Comparison of ENCODE assay signal across 2 cellular contexts in genomic region chr2:84697895-84698294, GRCh38.
TF ChIP-seq lines count a peak whose summit lies in the region.

No MANE protein-coding gene starts in this region.

TF ChIP-seq in IMR-90, 13 proteins besides CTCF, POLR2A, EP300 and RAD21:
- TF ChIP-seq ELK1 (IDR thresholded peaks at IDR 0.05; ENCODE audit: borderline replicate concordance, low read depth, low read length): no peak
- no peak for TF ChIP-seq BHLHE40 (IDR thresholded peaks at IDR 0.05; ENCODE audit: low read depth, low read length)
- TF ChIP-seq FOS (IDR thresholded peaks at IDR 0.05; ENCODE audit: low read depth, low read length): no peak
- no peak for TF ChIP-seq RCOR1 (IDR thresholded peaks at IDR 0.05; ENCODE audit: insufficient replicate concordance, low read length)
- no peak for TF ChIP-seq NFE2L2 (IDR thresholded peaks at IDR 0.05; ENCODE audit: low read depth, low read length)
- TF ChIP-seq USF2 (IDR thresholded peaks at IDR 0.05; ENCODE audit: low read depth, low read length): no peak
- no peak for TF ChIP-seq MXI1 (IDR thresholded peaks at IDR 0.05; ENCODE audit: borderline replicate concordance, low read depth, low read length)
- TF ChIP-seq MAZ (IDR thresholded peaks at IDR 0.05; ENCODE audit: borderline replicate concordance, low read depth, low read length): no peak

TF ChIP-seq in H1, 55 proteins besides CTCF, POLR2A, EP300 and RAD21:
- TF ChIP-seq RNF2 (IDR thresholded peaks at IDR 0.05; ENCODE audit: borderline replicate concordance, low read depth, low read length, missing control alignments, poor library complexity, severe bottlenecking) (no peak), CHD1 (IDR thresholded peaks at IDR 0.05; ENCODE audit: low read depth, low read length) (no peak), TEAD4 (IDR thresholded peaks at IDR 0.05; ENCODE audit: low read depth, low read length) (0 out of 2 replicates have a peak, but pooled peaks have one; percentile 40)
